ENCODE assay signal across 8 cellular contexts in the genomic region with DNA sequence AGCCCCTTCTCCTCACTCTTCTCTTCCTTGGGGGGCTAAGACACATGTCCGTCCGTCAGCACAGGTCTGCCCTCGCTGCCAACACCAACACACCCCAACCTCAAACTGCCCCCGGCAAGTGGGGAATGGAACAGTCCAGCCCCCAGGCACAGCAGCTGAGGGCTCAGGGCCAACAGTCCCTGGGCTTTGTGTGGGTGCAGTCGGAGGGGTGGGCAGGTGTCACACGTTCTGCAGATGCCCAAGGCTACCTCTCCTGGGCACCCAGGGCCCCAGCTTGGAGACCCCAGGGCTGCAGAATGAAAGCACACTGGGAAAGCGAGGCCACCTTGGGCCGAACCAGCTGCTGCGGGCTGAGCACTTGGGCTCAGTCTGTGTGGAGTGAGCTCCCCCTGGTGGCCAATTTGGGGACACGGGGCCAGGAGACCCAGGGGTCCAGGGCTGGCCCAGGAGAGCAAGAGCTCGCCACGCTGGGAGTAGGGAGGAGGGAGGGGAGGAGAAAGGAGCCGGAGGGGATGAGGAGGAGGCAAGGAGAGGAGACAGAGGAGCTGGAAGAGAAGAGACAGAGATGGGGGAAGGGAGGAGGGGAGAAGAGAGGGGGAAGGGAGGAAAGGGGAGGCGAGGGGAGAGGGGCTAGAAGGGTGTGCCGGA. TPM values are rescaled to one million over a fixed set of nuclear protein-coding genes. Genes with fewer than 3 reads are reported as not detected.
DNase-seq lines count a peak whose midpoint lies in the region; ATAC-seq and TF ChIP-seq lines count a peak whose summit lies in the region.

No MANE protein-coding gene starts in this region.

- POLR2A ChIA-PET in activated CD4-positive, alpha-beta T cell treated with anti-CD3 and anti-CD28 coated beads for 36 hours (lab: Charles Lee) = interaction anchor here (0.8 to 0.9 kb wide), 2 partner anchors 19 to 50 kb away, joined by 5 to 6 read pairs; no protein-coding TSS in a partner anchor

- no peak overlapping the region for H3K4me3 Mint-ChIP-seq in activated CD4-positive, alpha-beta T cell treated with anti-CD3 and anti-CD28 coated beads for 36 hours

- CTCF ChIA-PET in activated CD4-positive, alpha-beta T cell treated with anti-CD3 and anti-CD28 coated beads for 36 hours (lab: Charles Lee) = interaction anchor here (0.7 to 2.6 kb wide), 18 partner anchors 10 to 262 kb away, joined by 3 to 25 read pairs (median 4); no protein-coding TSS in a partner anchor

- intact Hi-C loops in activated CD4-positive, alpha-beta T cell treated with anti-CD3 and anti-CD28 coated beads for 36 hours (cut with DNase I, micrococcal nuclease) = loop anchor here in 1 of 2 experiments (2.0 kb wide), 1 partner anchor 37 kb away; no protein-coding TSS in a partner anchor

- H3K36me3 Mint-ChIP-seq in activated CD4-positive, alpha-beta T cell treated with anti-CD3 and anti-CD28 coated beads for 36 hours (ENCODE audit: low read depth) = peaks cover 17% of the 10 kb centered on the region

- no peaks in the 10 kb centered on the region for H3K9me3 Mint-ChIP-seq in activated CD4-positive, alpha-beta T cell treated with anti-CD3 and anti-CD28 coated beads for 36 hours (ENCODE audit: low read depth)

- DNase-seq in NCI-H2081 (lab: John Stamatoyannopoulos, UW) (peak; percentile 64 to 70), NCI-H2081 treated with DMSO at 0.1 percent for 48 hours (lab: John Stamatoyannopoulos, UW) (no peak), NCI-H1694 (lab: John Stamatoyannopoulos, UW) (peak; percentile 55), cerebellum (ENCODE audit: low spot score) (peak; percentile 85), kidney tubule cell (ENCODE audit: low spot score) (peak; percentile 72)
- DNase-seq in activated CD4-positive, alpha-beta T cell treated with anti-CD3 and anti-CD28 coated beads for 36 hours = peak; percentile 86
- DNase-seq in stimulated activated CD4-positive, alpha-beta T cell treated with anti-CD3 and anti-CD28 coated beads, Interleukin-2, amount 100 ng/mL, for 48 hours = peak; percentile 78 to 81

- TF ChIP-seq POLR2A in GM18505 (IDR thresholded peaks at IDR 0.05; ENCODE audit: borderline replicate concordance, extremely low read depth, insufficient read depth, insufficient read length) = no peak

- peak; percentile 90 for ATAC-seq in activated CD4-positive, alpha-beta T cell treated with anti-CD3 and anti-CD28 coated beads for 36 hours
- ATAC-seq in GM18505 (IDR thresholded peaks at IDR 0.05; ENCODE audit: unreplicated experiment) = no peak

- H3K27ac Mint-ChIP-seq in activated CD4-positive, alpha-beta T cell treated with anti-CD3 and anti-CD28 coated beads for 36 hours = no peak overlapping the region

- H3K4me1 Mint-ChIP-seq in activated CD4-positive, alpha-beta T cell treated with anti-CD3 and anti-CD28 coated beads for 36 hours = no peaks in the 10 kb centered on the region

- H3K27me3 Mint-ChIP-seq in activated CD4-positive, alpha-beta T cell treated with anti-CD3 and anti-CD28 coated beads for 36 hours = no peaks in the 10 kb centered on the region

RNA-seq across cellular contexts. Expression of gene ATP8B3, which starts 14.0 kb away (rescaled TPM):
- 1 to 10 TPM; 7.9 to 8.4 TPM for total RNA-seq in activated CD4-positive, alpha-beta T cell treated with anti-CD3 and anti-CD28 coated beads for 36 hours
- total RNA-seq in cerebellum = 0.27 TPM

RNA-seq across cellular contexts. Expression of gene REXO1, which starts 22.2 kb away (rescaled TPM):
- total RNA-seq in activated CD4-positive, alpha-beta T cell treated with anti-CD3 and anti-CD28 coated beads for 36 hours = 10 to 100 TPM; 39.3 to 49.8 TPM
- 9.8 TPM for total RNA-seq in cerebellum

RNA-seq across cellular contexts. Expression of gene KLF16, which starts 37.3 kb away (rescaled TPM):
- 10 to 100 TPM; 22.5 to 28.8 TPM for total RNA-seq in activated CD4-positive, alpha-beta T cell treated with anti-CD3 and anti-CD28 coated beads for 36 hours
- 2.0 TPM for total RNA-seq in cerebellum

RNA-seq across cellular contexts. Expression of gene ABHD17A, which starts 59.3 kb away (rescaled TPM):
- 10 to 100 TPM; 84.5 to 88.5 TPM for total RNA-seq in activated CD4-positive, alpha-beta T cell treated with anti-CD3 and anti-CD28 coated beads for 36 hours
- 37.5 TPM for total RNA-seq in cerebellum
